ENCODE assay signal across 16 cellular contexts in the genomic region with DNA sequence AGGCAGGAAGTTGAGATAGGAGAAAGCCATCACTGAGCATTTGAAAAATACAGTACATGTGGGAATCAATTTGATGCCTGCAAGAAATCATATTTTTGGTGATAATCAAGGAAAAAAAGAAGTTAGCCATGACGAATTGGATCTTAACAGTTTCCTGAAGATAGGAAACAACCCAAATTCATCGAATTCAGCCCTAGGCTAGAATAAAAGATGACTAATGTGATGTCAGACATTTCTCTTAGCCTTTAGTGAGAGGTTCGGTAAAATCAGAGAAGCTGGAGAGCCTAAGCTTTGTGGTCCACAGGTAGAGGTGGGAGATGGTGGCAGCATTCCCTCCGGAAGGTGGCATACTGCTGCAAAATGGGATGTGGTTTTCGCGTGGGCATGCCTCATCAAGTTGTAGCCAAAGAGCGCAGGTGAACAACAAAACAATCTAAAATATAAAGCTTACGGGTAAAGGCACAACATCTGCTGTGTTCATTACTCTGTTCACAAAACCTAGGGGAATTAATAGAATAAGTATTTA.
DNase-seq lines count a peak whose midpoint lies in the region; TF ChIP-seq lines count a peak whose summit lies in the region.
"Had no signal": no experiment of that assay in that cellular context is flagged by ENCODE, and none has a peak within 500 bp of the region (broad histone marks: within the 10 kb centered on the region; RNA-seq: fewer than 3 reads in every experiment).

No MANE protein-coding gene starts in this region.

- H4K20me1 ChIP-seq in PC-9 (ENCODE audit: insufficient read depth) = no peaks in the 10 kb centered on the region

- intact Hi-C loops in PC-9 (cut with micrococcal nuclease; ENCODE audit: unreplicated experiment) = no loop called here

- DNase-seq in ELR (ENCODE audit: low read depth) = peak; percentile 28
- peak; percentile 57 for DNase-seq in M059J (ENCODE audit: low read depth)
- DNase-seq in PC-9 = no peak
- DNase-seq in iPS-NIHi7 (ENCODE audit: extremely low spot score) = peak; percentile 26
- DNase-seq in hypothalamus (lab: John Stamatoyannopoulos, UW) = no peak
- no peak for DNase-seq in Peyer's patch
- no peak for DNase-seq in superior temporal gyrus (ENCODE audit: extremely low spot score)
- DNase-seq: AML-193, DMS53, GDM1, NCI-H1048, NCI-H1694, NCI-H510A, NCI-H82, SIG-M5 had no signal

- TF ChIP-seq CTCF in PC-9 (conservative IDR thresholded peaks at IDR 0.05) (no peak), Peyer's patch (IDR thresholded peaks at IDR 0.05) (no peak)

- no peaks in the 10 kb centered on the region for H3K9me3 ChIP-seq in PC-9 (ENCODE audit: insufficient read depth, low read depth)
- H3K9me3 ChIP-seq in Peyer's patch = no peaks in the 10 kb centered on the region

- H3K36me3 ChIP-seq in PC-9 (ENCODE audit: low read depth) (no peaks in the 10 kb centered on the region), Peyer's patch (no peaks in the 10 kb centered on the region)

- H3K27ac ChIP-seq in PC-9 = no peak overlapping the region
- no peak overlapping the region for H3K27ac ChIP-seq in Peyer's patch

- no peaks in the 10 kb centered on the region for H3F3A ChIP-seq in PC-9 (ENCODE audit: insufficient read depth, low read depth)

- CTCF ChIA-PET in PC-9 (lab: Charles Lee) = no interaction called here

- POLR2A ChIA-PET in PC-9 (lab: Charles Lee; ENCODE audit: unreplicated experiment) = no interaction called here

- no peaks in the 10 kb centered on the region for H3K79me2 ChIP-seq in PC-9 (ENCODE audit: low read depth)

- no peak for TF ChIP-seq POLR2A in Peyer's patch (IDR thresholded peaks at IDR 0.05)

- BruUV-seq in PC-9 (replicated peaks; lab: Mats Ljungman, UMichigan) = no TSS peak

- no peak overlapping the region for H3K4me3 ChIP-seq in PC-9
- no peak overlapping the region for H3K4me3 ChIP-seq in Peyer's patch
- H3K4me3 ChIP-seq: K562 had no signal

- H3K27me3 ChIP-seq in PC-9 (ENCODE audit: insufficient read depth, low read depth) (no peaks in the 10 kb centered on the region), Peyer's patch (no peaks in the 10 kb centered on the region)

- H2AFZ ChIP-seq in PC-9 = 0 out of 2 replicates have a peak overlapping the region, but pooled peaks have one; percentile 7

- H3K9me2 ChIP-seq in PC-9 (ENCODE audit: insufficient read depth) = no peaks in the 10 kb centered on the region

- no peak overlapping the region for H3K4me2 ChIP-seq in PC-9

- H3K4me1 ChIP-seq in PC-9 (replicated peaks; ENCODE audit: insufficient read depth) (no peaks in the 10 kb centered on the region), Peyer's patch (no peaks in the 10 kb centered on the region)

Comparison
In these comparisons a context has a peak if more than half of its experiments do, and no peak if none do; other contexts are left out.
1. DNase-seq: peak in ELR (single experiment), M059J (single experiment) and iPS-NIHi7 (single experiment); none in PC-9 (0 of 2), hypothalamus (0 of 51), Peyer's patch (0 of 3) and superior temporal gyrus (single experiment).